ENCODE assay signal across 1 cellular context in the genomic region with DNA sequence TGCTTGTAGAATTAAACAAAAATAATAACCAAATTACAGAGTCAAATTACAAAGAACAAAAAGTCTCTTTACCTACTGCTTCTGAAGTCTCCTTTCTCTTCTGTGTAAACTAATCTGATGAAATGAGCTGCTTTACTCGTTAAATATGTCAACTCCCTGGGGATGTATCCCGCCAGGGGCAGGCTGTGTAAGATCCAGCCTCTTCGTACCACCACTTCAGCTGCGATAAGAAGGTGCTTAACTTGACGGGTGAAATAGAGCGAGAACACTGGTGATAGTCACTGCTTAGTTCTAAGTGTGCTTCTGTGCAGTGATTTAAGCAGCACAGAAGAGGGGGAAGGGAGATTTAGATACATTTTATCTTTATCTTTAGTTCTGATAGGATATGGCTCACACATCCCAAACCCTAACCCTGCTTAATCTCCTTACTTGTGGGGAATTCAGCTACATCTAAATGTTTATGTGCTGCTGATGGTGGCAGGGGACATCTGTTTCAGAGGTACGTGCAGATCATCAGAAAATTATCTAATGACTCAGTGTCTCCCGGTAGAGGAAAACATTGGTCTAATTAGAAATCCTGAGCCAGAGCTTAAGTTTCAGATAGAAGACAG.
TF ChIP-seq lines count a peak whose summit lies in the region.

No MANE protein-coding gene starts in this region.

TF ChIP-seq in HepG2, 621 proteins besides CTCF, POLR2A, EP300 and RAD21:
- TF ChIP-seq RORA (CRISPR knock-in tag; IDR thresholded peaks at IDR 0.05) (no peak), DNMT1 (CRISPR knock-in tag; IDR thresholded peaks at IDR 0.05) (no peak), KDM1A (CRISPR knock-in tag; IDR thresholded peaks at IDR 0.05) (no peak)
TF ChIP-seq in HepG2: peak in this region for 0.
